ENCODE assay signal across 16 cellular contexts in the genomic region with DNA sequence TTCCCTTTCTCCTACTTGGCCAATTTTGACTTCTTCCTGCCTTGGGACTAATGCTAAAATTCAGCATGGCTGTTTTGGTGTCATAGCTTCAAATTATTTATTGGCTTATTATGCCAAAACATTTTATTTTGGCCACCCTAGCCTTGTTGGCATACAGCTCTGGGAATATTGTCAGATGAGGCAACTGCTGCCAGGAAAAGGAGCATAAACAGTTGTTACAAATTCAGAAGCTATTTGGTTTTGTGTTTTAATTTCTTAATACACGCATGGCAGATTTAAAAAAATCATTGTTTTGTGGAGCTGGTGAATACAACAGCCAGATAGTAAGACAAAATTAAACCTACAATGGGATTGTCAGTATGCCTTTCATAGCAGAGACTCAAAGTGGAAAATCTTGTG.
DNase-seq lines count a peak whose midpoint lies in the region; ATAC-seq, FAIRE-seq and TF ChIP-seq lines count a peak whose summit lies in the region.
"Had no signal": no experiment of that assay in that cellular context is flagged by ENCODE, and none has a peak within 500 bp of the region (broad histone marks: within the 10 kb centered on the region; RNA-seq: fewer than 3 reads in every experiment).

No MANE protein-coding gene starts in this region.

- H3K4me3 ChIP-seq in GM23248 (peak overlapping the region; percentile 17; the same call in 1 of the 2 replicates), fibroblast of pulmonary artery (replicated peaks; ENCODE audit: low read depth, low read length) (no peak overlapping the region), pancreas (no peak overlapping the region), vagina (no peak overlapping the region)
- no peak overlapping the region for H3K4me3 ChIP-seq in CD8-positive, alpha-beta memory T cell (ENCODE audit: low read length)
- H3K4me3 ChIP-seq: upper lobe of left lung had no signal

- H3K4me2 ChIP-seq in GM23248 (ENCODE audit: unreplicated experiment): peak overlapping the region; percentile 71

- H3K27ac Mint-ChIP-seq in WTC11: peak overlapping the region; percentile 66
- H3K27ac Mint-ChIP-seq in CD8-positive, alpha-beta memory T cell: no peak overlapping the region
- H3K27ac Mint-ChIP-seq: activated CD4-positive, alpha-beta T cell treated with anti-CD3 and anti-CD28 coated beads, Interleukin-2, amount 10 ng/mL, durations not matched to agents 7 days and 5 days; activated T-helper 17 cell treated with anti-CD3 and anti-CD28 coated beads, Interleukin-2, amount 50 U/mL, for 72 hours; B cell; T-helper 2 cell treated with Interferon-gamma antibody and Interleukin-4, amounts not matched to agents 5 μg/mL and 100 μg/mL, for 36 hours had no signal

- H3K27me3 ChIP-seq in GM23248 (replicated peaks; ENCODE audit: insufficient read depth) (no peaks in the 10 kb centered on the region), pancreas (no peaks in the 10 kb centered on the region), vagina (no peaks in the 10 kb centered on the region)
- H3K27me3 ChIP-seq in CD8-positive, alpha-beta memory T cell (ENCODE audit: insufficient read depth, low read length, poor library complexity, severe bottlenecking): no peaks in the 10 kb centered on the region
- H3K27me3 ChIP-seq: upper lobe of left lung had no signal

- H3F3A ChIP-seq in GM23248 (ENCODE audit: insufficient read depth): peaks cover 77% of the 10 kb centered on the region

- peak; percentile 54 for DNase-seq in GM23248
- DNase-seq in WTC11 (ENCODE audit: low spot score): no peak
- peak; percentile 50 for DNase-seq in fibroblast of pulmonary artery (ENCODE audit: low read depth)
- peak in 1 of 6 donors; percentile 19 for DNase-seq in pancreas
- no peak for DNase-seq in NCI-H1417 treated with DMSO at 0.1 percent for 48 hours (lab: John Stamatoyannopoulos, UW)
- no peak for DNase-seq in vagina (ENCODE audit: extremely low spot score in 2 of 2)
- DNase-seq in AML-193 (lab: John Stamatoyannopoulos, UW): no peak
- no peak for DNase-seq in CD8-positive, alpha-beta memory T cell
- DNase-seq: activated CD4-positive, alpha-beta T cell treated with anti-CD3 and anti-CD28 coated beads, Interleukin-2, amount 10 ng/mL, durations not matched to agents 7 days and 5 days; NCI-H1092 treated with DMSO at 0.1 percent for 48 hours; NCI-H2227 treated with DMSO at 0.1 percent for 48 hours; upper lobe of left lung had no signal

- peaks cover 69% of the 10 kb centered on the region for H3K79me2 ChIP-seq in GM23248 (ENCODE audit: insufficient read depth)
- H3K79me2 ChIP-seq: parathyroid adenoma had no signal

- H3K36me3 ChIP-seq in GM23248 (ENCODE audit: low read depth): peaks cover 37% of the 10 kb centered on the region; the same call in 1 of the 2 replicates
- no peaks in the 10 kb centered on the region for H3K36me3 ChIP-seq in pancreas
- H3K36me3 ChIP-seq in vagina: no peaks in the 10 kb centered on the region
- no peaks in the 10 kb centered on the region for H3K36me3 ChIP-seq in CD8-positive, alpha-beta memory T cell (ENCODE audit: insufficient read depth, low read length)
- H3K36me3 ChIP-seq: upper lobe of left lung had no signal

- H3K27ac ChIP-seq in GM23248 (peak overlapping the region; percentile 80), pancreas (peak overlapping the region in 3 of 4 donors; percentile 23 to 56 (median 43)), vagina (no peak overlapping the region)
- H3K27ac ChIP-seq in CD8-positive, alpha-beta memory T cell (ENCODE audit: low read depth, low read length): no peak overlapping the region
- H3K27ac ChIP-seq: parathyroid adenoma had no signal

- H3K4me1 Mint-ChIP-seq in WTC11: peaks cover 62% of the 10 kb centered on the region
- H3K4me1 Mint-ChIP-seq in CD8-positive, alpha-beta memory T cell: no peaks in the 10 kb centered on the region
- H3K4me1 Mint-ChIP-seq: activated CD4-positive, alpha-beta T cell treated with anti-CD3 and anti-CD28 coated beads, Interleukin-2, amount 10 ng/mL, durations not matched to agents 7 days and 5 days; activated T-helper 17 cell treated with anti-CD3 and anti-CD28 coated beads, Interleukin-2, amount 50 U/mL, for 72 hours; B cell had no signal

- peaks cover 67% of the 10 kb centered on the region for H3K4me1 ChIP-seq in GM23248 (ENCODE audit: insufficient read depth)
- H3K4me1 ChIP-seq in pancreas: peaks cover 8 to 17% (median 15%) of the 10 kb centered on the region in 3 donors
- H3K4me1 ChIP-seq in vagina: peaks cover 12% of the 10 kb centered on the region
- H3K4me1 ChIP-seq in CD8-positive, alpha-beta memory T cell (ENCODE audit: insufficient read depth, low read length): no peaks in the 10 kb centered on the region
- H3K4me1 ChIP-seq: parathyroid adenoma had no signal

- H3K4me3 Mint-ChIP-seq in WTC11: no peak overlapping the region
- no peak overlapping the region for H3K4me3 Mint-ChIP-seq in CD8-positive, alpha-beta memory T cell
- H3K4me3 Mint-ChIP-seq: activated CD4-positive, alpha-beta T cell treated with anti-CD3 and anti-CD28 coated beads, Interleukin-2, amount 10 ng/mL, durations not matched to agents 7 days and 5 days; activated T-helper 17 cell treated with anti-CD3 and anti-CD28 coated beads, Interleukin-2, amount 50 U/mL, for 72 hours; B cell; T-helper 2 cell treated with Interferon-gamma antibody and Interleukin-4, amounts not matched to agents 5 μg/mL and 100 μg/mL, for 36 hours had no signal

- H2AFZ ChIP-seq in GM23248: no peak overlapping the region
- H2AFZ ChIP-seq: parathyroid adenoma had no signal

- FAIRE-seq in pancreas (lab: Jason Lieb, UNC): no peak

- H3K9me3 ChIP-seq in GM23248 (ENCODE audit: low read depth): no peaks in the 10 kb centered on the region
- no peaks in the 10 kb centered on the region for H3K9me3 ChIP-seq in pancreas
- H3K9me3 ChIP-seq in vagina: no peaks in the 10 kb centered on the region
- H3K9me3 ChIP-seq in CD8-positive, alpha-beta memory T cell (ENCODE audit: low read length): no peaks in the 10 kb centered on the region
- H3K9me3 ChIP-seq: upper lobe of left lung had no signal

- in situ Hi-C loops in GM23248 (cut with MboI): no loop called here

- peak overlapping the region; percentile 50 for H3K9ac ChIP-seq in GM23248
- H3K9ac ChIP-seq: parathyroid adenoma had no signal

- POLR2A ChIA-PET in WTC11 (lab: Charles Lee): interaction anchor here (0.7 to 1.2 kb wide), 3 partner anchors 67 to 242 kb away, joined by 3 to 4 read pairs (median 3); a partner anchor contains a TSS
- POLR2A ChIA-PET in CD8-positive, alpha-beta memory T cell (lab: Charles Lee): no interaction called here

- H3K36me3 Mint-ChIP-seq in WTC11: peaks cover 3% of the 10 kb centered on the region; the same call in 1 of the 2 replicates
- no peaks in the 10 kb centered on the region for H3K36me3 Mint-ChIP-seq in CD8-positive, alpha-beta memory T cell

- CTCF ChIA-PET in WTC11 (lab: Charles Lee): interaction anchor here (0.6 to 3.1 kb wide), 26 partner anchors 11 to 365 kb away, joined by 3 to 20 read pairs (median 6); a partner anchor contains a TSS
- CTCF ChIA-PET in CD8-positive, alpha-beta memory T cell (lab: Charles Lee): interaction anchor here (0.6 kb wide), 1 partner anchor 449 kb away, joined by 4 read pairs; no protein-coding TSS in a partner anchor

- ATAC-seq in WTC11 (no peak), pancreas (peak; percentile 44 to 61 (median 52))
- ATAC-seq: activated T-helper 17 cell treated with anti-CD3 and anti-CD28 coated beads, Interleukin-2, amount 50 U/mL, for 72 hours had no signal

- TF ChIP-seq CTCF in WTC11 (IDR thresholded peaks at IDR 0.05) (no peak), fibroblast of pulmonary artery (IDR thresholded peaks at IDR 0.05; ENCODE audit: low read length, missing control alignments) (no peak), pancreas (IDR thresholded peaks at IDR 0.05) (no peak), vagina (IDR thresholded peaks at IDR 0.05) (no peak)

- no peaks in the 10 kb centered on the region for H3K9me2 ChIP-seq in GM23248 (ENCODE audit: insufficient read depth)

- peaks cover under 1% of the 10 kb centered on the region; the same call in 1 of the 2 replicates for H3K9me3 Mint-ChIP-seq in WTC11
- H3K9me3 Mint-ChIP-seq in CD8-positive, alpha-beta memory T cell: peaks cover 0 to 3% (median 3%) of the 10 kb centered on the region in 5 donors
- H3K9me3 Mint-ChIP-seq: activated CD4-positive, alpha-beta T cell treated with anti-CD3 and anti-CD28 coated beads, Interleukin-2, amount 10 ng/mL, durations not matched to agents 7 days and 5 days; T-helper 2 cell treated with Interferon-gamma antibody and Interleukin-4, amounts not matched to agents 5 μg/mL and 100 μg/mL, for 36 hours had no signal

- H3K27me3 Mint-ChIP-seq in WTC11 (ENCODE audit: low read depth): no peaks in the 10 kb centered on the region
- H3K27me3 Mint-ChIP-seq in CD8-positive, alpha-beta memory T cell: peaks cover 11 to 43% of the 10 kb centered on the region in 2 donors

- 2 to 7% methylated on average over 1 of the region's 1 CpG for WGBS in GM23248 (ENCODE audit: low coverage in 1 of 2, low lambda C conversion rate in 2 of 2, missing lambda C conversion rate in 2 of 2), 2 experiments
- WGBS in pancreas, 2 donors: 7 to 15% methylated on average over 1 of the region's 1 CpG

- intact Hi-C loops in pancreas (cut with DNase I): no loop called here
- intact Hi-C loops in vagina (cut with DNase I): no loop called here

- no peaks in the 10 kb centered on the region for H4K20me1 ChIP-seq in GM23248 (ENCODE audit: insufficient read depth)

- TF ChIP-seq POLR2A in vagina (IDR thresholded peaks at IDR 0.05): no peak

TF ChIP-seq in WTC11, 78 proteins besides CTCF, POLR2A, EP300 and RAD21 (continues in another document):
- TF ChIP-seq ATF1 (CRISPR knock-in tag; IDR thresholded peaks at IDR 0.05): no peak

Comparison
In these comparisons a context has a peak if more than half of its experiments do, and no peak if none do; other contexts are left out.
1. DNase-seq: peak in GM23248 (single experiment) and fibroblast of pulmonary artery (single experiment); none in WTC11 (single experiment), NCI-H1417 treated with DMSO at 0.1 percent for 48 hours (single experiment), vagina (0 of 2), AML-193 (0 of 2) and CD8-positive, alpha-beta memory T cell (0 of 5).
2. H3K27ac ChIP-seq: peak in GM23248 (single experiment) and pancreas (3 of 4); none in vagina (single experiment) and CD8-positive, alpha-beta memory T cell (single experiment).